In the genomic region with DNA sequence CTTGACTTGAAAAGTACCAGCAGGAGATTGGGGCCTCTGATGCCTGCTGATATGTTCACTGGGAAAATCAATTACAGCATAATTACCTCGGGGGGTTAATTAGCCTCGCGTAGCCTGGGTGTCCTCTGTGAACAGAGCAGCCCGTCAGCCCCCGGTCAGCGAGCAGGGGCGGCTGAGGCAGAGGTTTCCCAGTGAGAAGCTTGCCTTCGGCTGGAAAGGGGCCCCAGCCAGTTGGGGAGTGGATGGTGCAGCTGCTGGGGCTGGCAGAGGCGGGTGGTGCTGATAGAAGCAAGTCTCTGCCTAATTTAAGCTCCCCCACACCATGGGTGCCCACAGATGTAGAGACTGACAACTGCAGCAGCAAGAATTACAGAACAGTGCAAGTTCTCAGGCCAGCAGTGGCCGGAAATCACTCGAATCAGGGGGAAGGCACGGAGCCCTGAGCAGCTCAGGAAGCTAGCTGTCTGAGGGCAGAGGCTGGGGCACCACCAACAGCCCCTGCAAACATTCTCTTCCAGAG, we compare ENCODE assay signal across 18 cellular contexts.
A peak's percentile ranks its signal among the peaks of the same experiment; 100 is the strongest.
DNase-seq lines count a peak whose midpoint lies in the region; TF ChIP-seq lines count a peak whose summit lies in the region.
"Had no signal": no experiment of that assay in that cellular context is flagged by ENCODE, and none has a peak within 500 bp of the region (broad histone marks: within the 10 kb centered on the region; RNA-seq: fewer than 3 reads in every experiment).

No MANE protein-coding gene starts in this region.

- H3K4me3 ChIP-seq in BLaER1 treated with 17β-estradiol and CSF1 and Interleukin-3, amounts not matched to agents 10 nM and 100 nM: no peak overlapping the region
- no peak overlapping the region for H3K4me3 ChIP-seq in Peyer's patch
- H3K4me3 ChIP-seq in MG63: no peak overlapping the region
- H3K4me3 ChIP-seq: body of pancreas, coronary artery had no signal

- TF ChIP-seq POLR2A in Peyer's patch (IDR thresholded peaks at IDR 0.05): no peak

- TF ChIP-seq CTCF in neural crest cell (conservative IDR thresholded peaks at IDR 0.05): no peak
- TF ChIP-seq CTCF in Peyer's patch (IDR thresholded peaks at IDR 0.05): no peak

- peaks cover 0 to 5% (median 0%) of the 10 kb centered on the region in 11 experiments; a peak in 1 of 22 replicates for H4K20me1 ChIP-seq in BLaER1 treated with 17β-estradiol and CSF1 and Interleukin-3, amounts not matched to agents 10 nM and 100 nM

- H3K27ac ChIP-seq in BLaER1 treated with 17β-estradiol and CSF1 and Interleukin-3, amounts not matched to agents 10 nM and 100 nM: no peak overlapping the region
- H3K27ac ChIP-seq in cingulate gyrus (ENCODE audit: low read depth, low read length) (peak overlapping the region; percentile 23), Peyer's patch (no peak overlapping the region)
- H3K27ac ChIP-seq: body of pancreas, coronary artery had no signal

- peaks cover 2% of the 10 kb centered on the region for H3K36me3 Mint-ChIP-seq in neural crest cell (ENCODE audit: low read depth)
- H3K36me3 Mint-ChIP-seq: activated naive CD8-positive, alpha-beta T cell treated with anti-CD3 and anti-CD28 coated beads, Interleukin-2, amount 10 ng/mL, durations not matched to agents 7 days and 5 days; CD8-positive, alpha-beta T cell had no signal

- no peaks in the 10 kb centered on the region for H3K9me3 ChIP-seq in BLaER1 treated with 17β-estradiol and CSF1 and Interleukin-3, amounts not matched to agents 10 nM and 100 nM (replicated peaks in 1 of 11)
- no peaks in the 10 kb centered on the region for H3K9me3 ChIP-seq in Peyer's patch
- no peaks in the 10 kb centered on the region for H3K9me3 ChIP-seq in MG63
- H3K9me3 ChIP-seq: body of pancreas had no signal

- no peaks in the 10 kb centered on the region for H3K9me3 Mint-ChIP-seq in neural crest cell
- H3K9me3 Mint-ChIP-seq: activated naive CD8-positive, alpha-beta T cell treated with anti-CD3 and anti-CD28 coated beads, Interleukin-2, amount 10 ng/mL, durations not matched to agents 7 days and 5 days; activated T-helper 1 cell treated with anti-CD3 and anti-CD28 coated beads, Interleukin-12 subunit alpha, Interleukin-12 subunit beta, Interleukin-2, Interleukin-4 antibody, amounts not matched to agents 30 ng/mL and 10 ng/mL and 1 ng/mL, durations not matched to agents 14 hours and 24 hours and 36 hours; CD8-positive, alpha-beta T cell had no signal

- peaks cover 0 to 14% (median 8%) of the 10 kb centered on the region in 10 experiments; a peak in 12 of 20 replicates for H3K4me1 ChIP-seq in BLaER1 treated with 17β-estradiol and CSF1 and Interleukin-3, amounts not matched to agents 10 nM and 100 nM
- H3K4me1 ChIP-seq in Peyer's patch: no peaks in the 10 kb centered on the region
- H3K4me1 ChIP-seq: body of pancreas had no signal

- peak overlapping the region in 7 of 11 experiments; percentile 5 to 32 (median 17); a peak in 7 of 22 replicates for H3K4me2 ChIP-seq in BLaER1 treated with 17β-estradiol and CSF1 and Interleukin-3, amounts not matched to agents 10 nM and 100 nM

- peak overlapping the region; percentile 44 for H3K4me3 Mint-ChIP-seq in neural crest cell
- H3K4me3 Mint-ChIP-seq: activated naive CD8-positive, alpha-beta T cell treated with anti-CD3 and anti-CD28 coated beads, Interleukin-2, amount 10 ng/mL, durations not matched to agents 7 days and 5 days; activated T-helper 1 cell treated with anti-CD3 and anti-CD28 coated beads, Interleukin-12 subunit alpha, Interleukin-12 subunit beta, Interleukin-2, Interleukin-4 antibody, amounts not matched to agents 30 ng/mL and 10 ng/mL and 1 ng/mL, durations not matched to agents 14 hours and 24 hours and 36 hours; CD8-positive, alpha-beta T cell had no signal

- no peak overlapping the region for H3K9ac ChIP-seq in BLaER1 treated with 17β-estradiol and CSF1 and Interleukin-3, amounts not matched to agents 10 nM and 100 nM

- DNase-seq in NCI-H1417 treated with DMSO at 0.1 percent for 48 hours (lab: John Stamatoyannopoulos, UW) (peak; percentile 29), neural crest cell (ENCODE audit: low read depth, low spot score) (no peak), SKM-1 treated with dmso at 0.1 percent for 144 hours (lab: John Stamatoyannopoulos, UW; ENCODE audit: unreplicated experiment) (no peak), OCI-M2 (lab: John Stamatoyannopoulos, UW; ENCODE audit: unreplicated experiment) (no peak), Peyer's patch (no peak), MG63 (no peak)
- DNase-seq: activated CD8-positive, alpha-beta memory T cell treated with anti-CD3 and anti-CD28 coated beads for 24 hours; activated naive CD8-positive, alpha-beta T cell treated with anti-CD3 and anti-CD28 coated beads, Interleukin-2, amount 10 ng/mL, durations not matched to agents 7 days and 5 days; body of pancreas; CD8-positive, alpha-beta T cell; DMS79 treated with DMSO at 0.1 percent for 48 hours; mesenchymal stem cell; NCI-H1092; NCI-H524 treated with DMSO at 0.1 percent for 48 hours had no signal

- peak overlapping the region; percentile 83 for H3K27ac Mint-ChIP-seq in neural crest cell (ENCODE audit: unreplicated experiment)
- H3K27ac Mint-ChIP-seq: activated naive CD8-positive, alpha-beta T cell treated with anti-CD3 and anti-CD28 coated beads, Interleukin-2, amount 10 ng/mL, durations not matched to agents 7 days and 5 days; activated T-helper 1 cell treated with anti-CD3 and anti-CD28 coated beads, Interleukin-12 subunit alpha, Interleukin-12 subunit beta, Interleukin-2, Interleukin-4 antibody, amounts not matched to agents 30 ng/mL and 10 ng/mL and 1 ng/mL, durations not matched to agents 14 hours and 24 hours and 36 hours; CD8-positive, alpha-beta T cell had no signal

- H3K27me3 ChIP-seq in BLaER1 treated with 17β-estradiol and CSF1 and Interleukin-3, amounts not matched to agents 10 nM and 100 nM: peaks cover 0 to 11% (median 0%) of the 10 kb centered on the region in 11 experiments; a peak in 3 of 22 replicates
- H3K27me3 ChIP-seq in Peyer's patch (no peaks in the 10 kb centered on the region), MG63 (no peaks in the 10 kb centered on the region)
- H3K27me3 ChIP-seq: body of pancreas had no signal

- H3K4me1 Mint-ChIP-seq in neural crest cell: peaks cover 57% of the 10 kb centered on the region
- H3K4me1 Mint-ChIP-seq: activated naive CD8-positive, alpha-beta T cell treated with anti-CD3 and anti-CD28 coated beads, Interleukin-2, amount 10 ng/mL, durations not matched to agents 7 days and 5 days had no signal

- H3K36me3 ChIP-seq in BLaER1 treated with 17β-estradiol and CSF1 and Interleukin-3, amounts not matched to agents 10 nM and 100 nM: no peaks in the 10 kb centered on the region
- H3K36me3 ChIP-seq in Peyer's patch (peaks cover 0 to 50% (median 0%) of the 10 kb centered on the region in 3 donors), MG63 (no peaks in the 10 kb centered on the region)

- H3K27me3 Mint-ChIP-seq in neural crest cell (ENCODE audit: low read depth): peaks cover 2% of the 10 kb centered on the region
